8 cellular contexts compared by ENCODE assay signal in genomic region chr11:65718964-65719492, GRCh38. TPM values are rescaled to one million over a fixed set of nuclear protein-coding genes. Genes with fewer than 3 reads are reported as not detected.
DNase-seq lines count a peak whose midpoint lies in the region; ATAC-seq and TF ChIP-seq lines count a peak whose summit lies in the region.

No MANE protein-coding gene starts in this region.

- peaks cover 36% of the 10 kb centered on the region for H3K36me3 Mint-ChIP-seq in central memory CD8-positive, alpha-beta T cell (ENCODE audit: insufficient read depth)

- TF ChIP-seq CTCF in BJ (IDR thresholded peaks at IDR 0.05; ENCODE audit: insufficient read depth, low read depth, low read length) (no peak), LNCaP clone FGC (IDR thresholded peaks at IDR 0.05; ENCODE audit: control insufficient read depth, extremely low read depth, insufficient read depth) (peak; percentile 22; the same call in 1 of the 2 replicates)

- POLR2A ChIA-PET in BJ (lab: Charles Lee), result no interaction called here

- CTCF ChIA-PET in BJ (lab: Yijun Ruan, JAX), result interaction anchor here (0.8 to 3.2 kb wide), 7 partner anchors 7 to 147 kb away, joined by 3 to 20 read pairs (median 11); partner anchors contain the start of genes KAT5 and RELA

- no peak for ATAC-seq in central memory CD8-positive, alpha-beta T cell (replicated peaks; ENCODE audit: extremely low read depth, poor library complexity, severe bottlenecking)
- ATAC-seq in GM19351 (IDR thresholded peaks at IDR 0.05; ENCODE audit: unreplicated experiment), result no peak

- peak overlapping the region; percentile 88 for H3K4me3 Mint-ChIP-seq in central memory CD8-positive, alpha-beta T cell

- H3K27me3 ChIP-seq in BJ (ENCODE audit: control insufficient read depth, insufficient read depth, low read length), result no peaks in the 10 kb centered on the region

- H3K36me3 ChIP-seq in BJ (ENCODE audit: control insufficient read depth, insufficient read depth, low read length), result peaks cover 34% of the 10 kb centered on the region

- H3K9me3 Mint-ChIP-seq in central memory CD8-positive, alpha-beta T cell, result no peaks in the 10 kb centered on the region

- no peak for DNase-seq in BJ (ENCODE audit: low read depth)
- no peak for DNase-seq in LNCaP clone FGC (ENCODE audit: low read depth)
- DNase-seq in central memory CD8-positive, alpha-beta T cell (ENCODE audit: low spot score in 2 of 2), result no peak
- DNase-seq in myocyte (ENCODE audit: low read depth), result peak; percentile 48
- DNase-seq in NCI-H345 treated with DMSO at 0.1 percent for 48 hours (lab: John Stamatoyannopoulos, UW; ENCODE audit: unreplicated experiment), result no peak
- no peak for DNase-seq in GM19238 (ENCODE audit: insufficient read length, low spot score)
- DNase-seq in COLO668 (lab: John Stamatoyannopoulos, UW; ENCODE audit: unreplicated experiment), result no peak

- H3K4me3 ChIP-seq in BJ (ENCODE audit: low read depth, low read length) (peak overlapping the region; percentile 60), LNCaP clone FGC (ENCODE audit: low read depth, low read length) (peak overlapping the region; percentile 95)

- no peak overlapping the region for H3K27ac Mint-ChIP-seq in central memory CD8-positive, alpha-beta T cell (ENCODE audit: low read depth)

- no peaks in the 10 kb centered on the region for H3K27me3 Mint-ChIP-seq in central memory CD8-positive, alpha-beta T cell

- H3K4me1 Mint-ChIP-seq in central memory CD8-positive, alpha-beta T cell, result peaks cover 27% of the 10 kb centered on the region

RNA-seq across cellular contexts. Expression of gene RNASEH2C, which starts 1.6 kb away (rescaled TPM):
- polyA plus RNA-seq in BJ (2011; rRNA removed), result 28.0 and 33.9 TPM in 2 replicates
- 5.2 and 8.3 TPM in 2 replicates for polyA minus RNA-seq in BJ (2011; rRNA and poly(A)+ RNA removed)
- 37.1 and 83.3 TPM in 2 replicates for total RNA-seq in myocyte
- polyA plus RNA-seq in myocyte (2012), result 51.3 TPM

RNA-seq across cellular contexts. Expression of gene KAT5, which starts 7.0 kb away (rescaled TPM):
- 31.4 and 50.9 TPM in 2 replicates for polyA plus RNA-seq in BJ (2011; rRNA removed)
- polyA minus RNA-seq in BJ (2011; rRNA and poly(A)+ RNA removed), result 44.4 and 54.7 TPM in 2 replicates
- 37.8 and 43.2 TPM in 2 replicates for total RNA-seq in myocyte
- 40.1 TPM for polyA plus RNA-seq in myocyte (2012)

RNA-seq across cellular contexts. Expression of gene RELA, which starts 56.3 kb away (rescaled TPM):
- 27.6 and 46.2 TPM in 2 replicates for polyA plus RNA-seq in BJ (2011; rRNA removed)
- polyA minus RNA-seq in BJ (2011; rRNA and poly(A)+ RNA removed), result 31.1 and 36.4 TPM in 2 replicates
- 32.8 and 37.1 TPM in 2 replicates for total RNA-seq in myocyte
- polyA plus RNA-seq in myocyte (2012), result 80.7 TPM
